Comparison of ENCODE assay signal across 23 cellular contexts in genomic region chr1:17080881-17081280, GRCh38. TPM values are rescaled to one million over a fixed set of nuclear protein-coding genes. Genes with fewer than 3 reads are reported as not detected.
"Had no signal": no experiment of that assay in that cellular context is flagged by ENCODE, and none has a peak within 500 bp of the region (broad histone marks: within the 10 kb centered on the region; RNA-seq: fewer than 3 reads in every experiment).

No MANE protein-coding gene starts in this region.

- H3K4me3 ChIP-seq: cardiac muscle cell, lower lobe of right lung, ovary, tibial nerve had no signal

- ATAC-seq: activated T-cell treated with anti-CD3 and anti-CD28 coated beads, Interleukin-2, amount 50 U/mL, for 72 hours; left lobe of liver; natural killer cell; right cardiac atrium had no signal

- H3K9me3 ChIP-seq: lower lobe of right lung, ovary, tibial nerve had no signal

- DNase-seq: activated CD4-positive, alpha-beta memory T cell treated with anti-CD3 and anti-CD28 coated beads for 36 hours; activated CD4-positive, alpha-beta T cell treated with anti-CD3 and anti-CD28 coated beads for 48 hours; activated effector memory CD4-positive, alpha-beta T cell treated with Interleukin-2 at 50 U/mL for 16 hours; activated naive CD4-positive, alpha-beta T cell treated with anti-CD3 and anti-CD28 coated beads for 36 hours; activated T-cell treated with anti-CD3 and anti-CD28 coated beads, Interleukin-2, amount 50 U/mL, for 72 hours; amygdala; dermis blood vessel endothelial cell; effector CD8-positive, alpha-beta T cell; erythroblast; foreskin fibroblast; immature natural killer cell; lower lobe of right lung; natural killer cell; ovary; right cardiac atrium; stimulated activated CD4-positive, alpha-beta T cell treated with anti-CD3 and anti-CD28 coated beads, Interleukin-12 subunit alpha, Interleukin-12 subunit beta, amount 100 ng/mL, for 4 hours; stimulated activated CD4-positive, alpha-beta T cell treated with anti-CD3 and anti-CD28 coated beads, Interleukin-4, amount 100 ng/mL, for 4 hours had no signal

- H3K9me3 Mint-ChIP-seq: activated CD4-positive, alpha-beta memory T cell treated with anti-CD3 and anti-CD28 coated beads for 36 hours; activated naive CD4-positive, alpha-beta T cell treated with anti-CD3 and anti-CD28 coated beads for 36 hours; activated T-cell treated with anti-CD3 and anti-CD28 coated beads, Interleukin-2, amount 50 U/mL, for 72 hours; immature natural killer cell; natural killer cell; stimulated activated naive CD8-positive, alpha-beta T cell treated with anti-CD3 and anti-CD28 coated beads, Interleukin-15, Interleukin-2, amounts not matched to agents 100 ng/mL and 50 ng/mL, for 24 hours had no signal

- H3K36me3 Mint-ChIP-seq: activated CD4-positive, alpha-beta memory T cell treated with anti-CD3 and anti-CD28 coated beads for 36 hours; immature natural killer cell; natural killer cell had no signal

- H3K27me3 ChIP-seq: cardiac muscle cell, ovary, tibial nerve had no signal

- H3K36me3 ChIP-seq: cardiac muscle cell, lower lobe of right lung, ovary had no signal

- H3K27ac Mint-ChIP-seq: activated CD4-positive, alpha-beta memory T cell treated with anti-CD3 and anti-CD28 coated beads for 36 hours; activated naive CD4-positive, alpha-beta T cell treated with anti-CD3 and anti-CD28 coated beads for 36 hours; activated T-cell treated with anti-CD3 and anti-CD28 coated beads, Interleukin-2, amount 50 U/mL, for 72 hours; immature natural killer cell; natural killer cell; stimulated activated naive CD8-positive, alpha-beta T cell treated with anti-CD3 and anti-CD28 coated beads, Interleukin-15, Interleukin-2, amounts not matched to agents 100 ng/mL and 50 ng/mL, for 24 hours had no signal

- H3K27ac ChIP-seq: cardiac muscle cell, lower lobe of right lung, ovary, tibial nerve had no signal

- H3K4me3 Mint-ChIP-seq: activated CD4-positive, alpha-beta memory T cell treated with anti-CD3 and anti-CD28 coated beads for 36 hours; activated naive CD4-positive, alpha-beta T cell treated with anti-CD3 and anti-CD28 coated beads for 36 hours; activated T-cell treated with anti-CD3 and anti-CD28 coated beads, Interleukin-2, amount 50 U/mL, for 72 hours; immature natural killer cell; natural killer cell; stimulated activated naive CD8-positive, alpha-beta T cell treated with anti-CD3 and anti-CD28 coated beads, Interleukin-15, Interleukin-2, amounts not matched to agents 100 ng/mL and 50 ng/mL, for 24 hours had no signal

- H3K4me1 ChIP-seq: lower lobe of right lung, tibial nerve had no signal

RNA-seq across cellular contexts. Expression of gene PADI2, which starts 38.4 kb away (rescaled TPM):
- total RNA-seq: activated CD4-positive, alpha-beta memory T cell treated with anti-CD3 and anti-CD28 coated beads for 36 hours; activated naive CD4-positive, alpha-beta T cell treated with anti-CD3 and anti-CD28 coated beads for 36 hours; fibroblast of lung; pulmonary artery endothelial cell had no signal
